Comparison of ENCODE assay signal across 8 cellular contexts in genomic region chr6:33410711-33411631, GRCh38. TPM values are rescaled to one million over a fixed set of nuclear protein-coding genes. Genes with fewer than 3 reads are reported as not detected.
DNase-seq lines count a peak whose midpoint lies in the region; ATAC-seq and TF ChIP-seq lines count a peak whose summit lies in the region.

TSS of gene PHF1 (plus strand) at chr6:33411014. CDS start at chr6:33412264, 1,250 bp downstream.

- H3K27ac Mint-ChIP-seq in activated T-cell treated with anti-CD3 and anti-CD28 coated beads, Interleukin-2, amount 50 U/mL, for 24 hours: peak within 1 kb of the TSS; percentile 95
- peak within 1 kb of the TSS; percentile 99 for H3K27ac Mint-ChIP-seq in nephron progenitor cell

- ATAC-seq in HG02610 (IDR thresholded peaks at IDR 0.05; ENCODE audit: unreplicated experiment): peak; percentile 31

- peak within 1 kb of the TSS; percentile 80 for H3K4me3 ChIP-seq in GM08714 (ENCODE audit: low read length)

- peaks cover 79% of the 10 kb centered on the region for H3K36me3 Mint-ChIP-seq in activated T-cell treated with anti-CD3 and anti-CD28 coated beads, Interleukin-2, amount 50 U/mL, for 24 hours (ENCODE audit: low read depth)
- peaks cover 24% of the 10 kb centered on the region for H3K36me3 Mint-ChIP-seq in nephron progenitor cell (ENCODE audit: low read depth)

- no peak for TF ChIP-seq CTCF in nephron progenitor cell (IDR thresholded peaks at IDR 0.05)

- H3K9me3 Mint-ChIP-seq in activated T-cell treated with anti-CD3 and anti-CD28 coated beads, Interleukin-2, amount 50 U/mL, for 24 hours: no peaks in the 10 kb centered on the region
- no peaks in the 10 kb centered on the region for H3K9me3 Mint-ChIP-seq in nephron progenitor cell

- H3K27me3 Mint-ChIP-seq in activated T-cell treated with anti-CD3 and anti-CD28 coated beads, Interleukin-2, amount 50 U/mL, for 24 hours: no peaks in the 10 kb centered on the region
- H3K27me3 Mint-ChIP-seq in nephron progenitor cell (ENCODE audit: low read depth, poor library complexity): no peaks in the 10 kb centered on the region

- DNase-seq in A172 (ENCODE audit: low spot score) (peak; percentile 79), NCI-H146 (lab: John Stamatoyannopoulos, UW) (peak; percentile 92), fibroblast of peridontal ligament (ENCODE audit: extremely low read depth) (peak; percentile 76), nephron progenitor cell (peak; percentile 71), NCI-H1048 (lab: John Stamatoyannopoulos, UW) (no peak)
- DNase-seq in activated T-cell treated with anti-CD3 and anti-CD28 coated beads, Interleukin-2, amount 50 U/mL, for 24 hours: no peak

- H3K4me1 Mint-ChIP-seq in activated T-cell treated with anti-CD3 and anti-CD28 coated beads, Interleukin-2, amount 50 U/mL, for 24 hours (ENCODE audit: low read depth): peaks cover 52% of the 10 kb centered on the region
- peaks cover 55% of the 10 kb centered on the region for H3K4me1 Mint-ChIP-seq in nephron progenitor cell

- peak within 1 kb of the TSS; percentile 83 for H3K4me3 Mint-ChIP-seq in activated T-cell treated with anti-CD3 and anti-CD28 coated beads, Interleukin-2, amount 50 U/mL, for 24 hours
- H3K4me3 Mint-ChIP-seq in nephron progenitor cell: peak within 1 kb of the TSS; percentile 94

RNA-seq across cellular contexts. Expression of gene PHF1, which starts in this region (rescaled TPM):
- total RNA-seq in A172 (2014; rRNA removed; shearing (Covaris generic)): 36.0 and 40.8 TPM in 2 replicates

Comparison
In these comparisons a context has a peak if more than half of its experiments do, and no peak if none do; other contexts are left out.
1. DNase-seq: peak in A172 (single experiment), NCI-H146 (single experiment), fibroblast of peridontal ligament (single experiment) and nephron progenitor cell (single experiment); none in activated T-cell treated with anti-CD3 and anti-CD28 coated beads, Interleukin-2, amount 50 U/mL, for 24 hours (single experiment) and NCI-H1048 (single experiment).